10 cellular contexts compared by ENCODE assay signal in the genomic region with DNA sequence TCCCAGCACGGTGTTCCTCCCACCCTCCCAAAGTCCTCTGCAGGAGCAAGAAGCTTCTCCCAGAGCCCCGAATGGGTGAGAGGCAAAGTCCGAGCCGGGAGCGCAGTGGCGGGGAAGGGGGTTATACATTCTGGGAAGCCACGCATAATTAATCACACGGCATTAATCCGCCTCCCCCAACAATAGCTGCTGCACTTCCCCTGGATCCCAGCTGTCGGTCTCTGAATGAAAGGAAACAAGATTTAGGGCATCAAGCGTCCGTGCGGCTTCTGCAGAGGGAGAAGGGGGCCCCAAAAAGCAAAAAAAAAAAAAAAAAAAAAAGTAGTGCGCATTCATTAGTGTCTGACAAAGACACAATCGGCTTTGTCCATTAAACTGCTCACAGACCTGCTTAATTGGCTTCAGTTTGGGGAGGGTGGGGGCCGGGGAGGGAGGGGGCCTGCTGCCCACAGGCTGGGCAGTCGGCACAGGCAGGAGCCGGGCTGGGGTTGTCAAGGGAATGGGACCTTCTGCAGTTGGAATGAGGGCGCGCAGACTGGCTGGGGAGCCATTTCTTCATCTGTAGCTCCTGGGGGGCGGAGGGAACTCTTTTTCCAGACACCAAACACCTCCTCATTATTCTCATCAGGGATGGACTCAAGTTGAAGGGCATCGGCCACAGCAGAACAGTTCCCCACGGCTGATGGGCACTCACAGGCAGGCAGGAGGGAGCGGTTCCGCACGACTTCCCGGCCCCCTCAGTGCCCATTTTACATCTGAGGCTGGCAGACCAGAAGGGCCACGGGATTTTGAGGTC. TPM values are rescaled to one million over a fixed set of nuclear protein-coding genes. Genes with fewer than 3 reads are reported as not detected.
DNase-seq lines count a peak whose midpoint lies in the region; ATAC-seq and TF ChIP-seq lines count a peak whose summit lies in the region.
"Had no signal": no experiment of that assay in that cellular context is flagged by ENCODE, and none has a peak within 500 bp of the region (broad histone marks: within the 10 kb centered on the region; RNA-seq: fewer than 3 reads in every experiment).

No MANE protein-coding gene starts in this region.

- H3K36me3 ChIP-seq in transverse colon = no peaks in the 10 kb centered on the region

- peaks cover 3% of the 10 kb centered on the region for H3K36me3 Mint-ChIP-seq in activated naive CD4-positive, alpha-beta T cell treated with anti-CD3 and anti-CD28 coated beads, Interleukin-2, amount 50 U/mL, for 24 hours
- peaks cover 2% of the 10 kb centered on the region for H3K36me3 Mint-ChIP-seq in memory B cell

- H3K27ac Mint-ChIP-seq in activated naive CD4-positive, alpha-beta T cell treated with anti-CD3 and anti-CD28 coated beads, Interleukin-2, amount 50 U/mL, for 24 hours = no peak overlapping the region
- H3K27ac Mint-ChIP-seq in memory B cell = no peak overlapping the region

- no peak for TF ChIP-seq CTCF in transverse colon (IDR thresholded peaks at IDR 0.05)

- H3K9me3 Mint-ChIP-seq in activated naive CD4-positive, alpha-beta T cell treated with anti-CD3 and anti-CD28 coated beads, Interleukin-2, amount 50 U/mL, for 24 hours = no peaks in the 10 kb centered on the region
- H3K9me3 Mint-ChIP-seq in memory B cell = no peaks in the 10 kb centered on the region

- peaks cover 69 to 85% (median 80%) of the 10 kb centered on the region in 4 donors for H3K4me1 ChIP-seq in transverse colon

- intact Hi-C loops in transverse colon (cut with DNase I; ENCODE audit: low total_unique reads) = no loop called here

- TF ChIP-seq POLR2A in transverse colon (IDR thresholded peaks at IDR 0.05) = no peak

- H3K4me3 ChIP-seq in transverse colon = no peak overlapping the region

- ATAC-seq in memory B cell (ENCODE audit: low read depth) = no peak
- no peak for ATAC-seq in HG03095 (IDR thresholded peaks at IDR 0.05; ENCODE audit: unreplicated experiment)

- no peaks in the 10 kb centered on the region for H3K27me3 ChIP-seq in transverse colon

- DNase-seq in activated naive CD4-positive, alpha-beta T cell (lab: John Stamatoyannopoulos, UW) = no peak
- DNase-seq in anterior cingulate cortex (lab: John Stamatoyannopoulos, UW) (peak in 48 of 58 donors; percentile 26 to 89 (median 64)), memory B cell (ENCODE audit: low spot score in 2 of 2) (no peak), transverse colon (no peak)
- DNase-seq in effector CD4-positive, alpha-beta T cell = no peak
- no peak for DNase-seq in stimulated activated CD4-positive, alpha-beta T cell treated with anti-CD3 and anti-CD28 coated beads, Interleukin-1b, Interleukin-23, amount 100 ng/mL, for 48 hours
- DNase-seq: HCEC 1CT, NCI-H526 had no signal

- peak overlapping the region; percentile 92 for H3K4me3 Mint-ChIP-seq in activated naive CD4-positive, alpha-beta T cell treated with anti-CD3 and anti-CD28 coated beads, Interleukin-2, amount 50 U/mL, for 24 hours
- peak overlapping the region; percentile 46 for H3K4me3 Mint-ChIP-seq in memory B cell

- peaks cover 54% of the 10 kb centered on the region for H3K4me1 Mint-ChIP-seq in activated naive CD4-positive, alpha-beta T cell treated with anti-CD3 and anti-CD28 coated beads, Interleukin-2, amount 50 U/mL, for 24 hours
- peaks cover 33% of the 10 kb centered on the region for H3K4me1 Mint-ChIP-seq in memory B cell

- no peak for TF ChIP-seq EP300 in transverse colon (IDR thresholded peaks at IDR 0.05; ENCODE audit: low read depth)

- in situ Hi-C loops in transverse colon (cut with MboI; ENCODE audit: low pct_ligation_motif_present in 1 of 4, low pct_unique_long_range_greater_than_20kb in 1 of 4, low sequenced_read_pairs in 3 of 4) = no loop called here

- no peaks in the 10 kb centered on the region for H3K27me3 Mint-ChIP-seq in activated naive CD4-positive, alpha-beta T cell treated with anti-CD3 and anti-CD28 coated beads, Interleukin-2, amount 50 U/mL, for 24 hours
- H3K27me3 Mint-ChIP-seq in memory B cell = no peaks in the 10 kb centered on the region

- H3K9me3 ChIP-seq in transverse colon = no peaks in the 10 kb centered on the region

- WGBS in transverse colon (ENCODE audit: low coverage in 1 of 2), 2 donors = 50 to 60% methylated on average over 3 to 28 of the region's 28 CpGs

- H3K27ac ChIP-seq in transverse colon = peak overlapping the region; percentile 93 to 99 (median 98)

RNA-seq across cellular contexts. Expression of a gene that starts 3.4 kb away (rescaled TPM):
- 100 to 1,000 TPM in 2 of 4 donors, 10 to 100 TPM in 2; 48.2 to 154 (median 98.2) TPM for total RNA-seq in transverse colon

RNA-seq across cellular contexts. Expression of a gene that starts 59.6 kb away (rescaled TPM):
- total RNA-seq in transverse colon = 10 to 100 TPM; 54.1 to 75.9 (median 65.8) TPM

Comparison
In these comparisons a context has a peak if more than half of its experiments do, and no peak if none do; other contexts are left out.
1. DNase-seq: peak in anterior cingulate cortex (48 of 58); none in activated naive CD4-positive, alpha-beta T cell (0 of 4), memory B cell (0 of 2), transverse colon (single experiment), effector CD4-positive, alpha-beta T cell (single experiment) and stimulated activated CD4-positive, alpha-beta T cell treated with anti-CD3 and anti-CD28 coated beads, Interleukin-1b, Interleukin-23, amount 100 ng/mL, for 48 hours (single experiment).